In genomic region chr10:133292919-133293809, GRCh38 we compare ENCODE assay signal across 12 cellular contexts. TPM values are rescaled to one million over a fixed set of nuclear protein-coding genes. Genes with fewer than 3 reads are reported as not detected.
DNase-seq lines count a peak whose midpoint lies in the region; ATAC-seq and TF ChIP-seq lines count a peak whose summit lies in the region.
"Had no signal": no experiment of that assay in that cellular context is flagged by ENCODE, and none has a peak within 500 bp of the region (broad histone marks: within the 10 kb centered on the region; RNA-seq: fewer than 3 reads in every experiment).

No MANE protein-coding gene starts in this region.

- H3K27ac Mint-ChIP-seq in activated naive CD4-positive, alpha-beta T cell treated with anti-CD3 and anti-CD28 coated beads, Interleukin-2, amount 50 U/mL, for 72 hours: peak overlapping the region; percentile 7 to 72

- WGBS in thymus: 98% methylated on average over 38 of the region's 38 CpGs

- H3K4me1 ChIP-seq in thymus (ENCODE audit: control insufficient read depth, insufficient read depth, low read length): no peaks in the 10 kb centered on the region
- H3K4me1 ChIP-seq: BLaER1 had no signal

- H3K27ac ChIP-seq in thymus (ENCODE audit: low read depth): peak overlapping the region; percentile 34
- H3K27ac ChIP-seq: BLaER1 had no signal

- H3K4me3 ChIP-seq in fibroblast of villous mesenchyme (ENCODE audit: low read depth, low read length) (no peak overlapping the region), thymus (ENCODE audit: low read length) (no peak overlapping the region)
- H3K4me3 ChIP-seq: BLaER1 had no signal

- peaks cover 90% of the 10 kb centered on the region for H3K36me3 ChIP-seq in thymus (ENCODE audit: control insufficient read depth, insufficient read depth)

- no peaks in the 10 kb centered on the region for H3K27me3 ChIP-seq in thymus (ENCODE audit: control insufficient read depth, insufficient read depth)
- H3K27me3 ChIP-seq: BLaER1 had no signal

- ATAC-seq in activated naive CD4-positive, alpha-beta T cell treated with anti-CD3 and anti-CD28 coated beads, Interleukin-2, amount 50 U/mL, for 72 hours: peak; percentile 40 to 96

- no peaks in the 10 kb centered on the region for H3K9me3 ChIP-seq in thymus (ENCODE audit: control insufficient read depth)
- H3K9me3 ChIP-seq: BLaER1 had no signal

- no peak for DNase-seq in activated naive CD4-positive, alpha-beta T cell treated with anti-CD3 and anti-CD28 coated beads, Interleukin-2, amount 50 U/mL, for 72 hours (ENCODE audit: low spot score in 2 of 2)
- DNase-seq in activated naive CD4-positive, alpha-beta T cell treated with Interleukin-2 at 50 U/mL for 16 hours: no peak
- DNase-seq in T1000 (lab: John Stamatoyannopoulos, UW) (peak; percentile 94), fibroblast of villous mesenchyme (ENCODE audit: low read depth) (peak; percentile 42), COR-L47 (lab: John Stamatoyannopoulos, UW) (no peak), DMS153 (lab: John Stamatoyannopoulos, UW) (no peak)
- DNase-seq in activated CD8-positive, alpha-beta memory T cell treated with anti-CD3 and anti-CD28 coated beads for 24 hours: no peak
- DNase-seq: activated T-cell treated with anti-CD3 and anti-CD28 coated beads, Interleukin-2, amount 50 U/mL, for 4 hours; effector CD8-positive, alpha-beta T cell; NCI-H1694 treated with DMSO at 0.1 percent for 48 hours had no signal

- no peaks in the 10 kb centered on the region for H3K9me3 Mint-ChIP-seq in activated naive CD4-positive, alpha-beta T cell treated with anti-CD3 and anti-CD28 coated beads, Interleukin-2, amount 50 U/mL, for 72 hours
- H3K9me3 Mint-ChIP-seq: activated T-cell treated with anti-CD3 and anti-CD28 coated beads, Interleukin-2, amount 50 U/mL, for 4 hours had no signal

- no peak for TF ChIP-seq CTCF in fibroblast of villous mesenchyme (IDR thresholded peaks at IDR 0.05; ENCODE audit: insufficient read depth, low read depth, low read length)

- H3K36me3 Mint-ChIP-seq in activated naive CD4-positive, alpha-beta T cell treated with anti-CD3 and anti-CD28 coated beads, Interleukin-2, amount 50 U/mL, for 72 hours: peaks cover 5 to 19% of the 10 kb centered on the region in 2 donors

RNA-seq across cellular contexts. Expression of gene TUBGCP2, which starts 15.5 kb away (rescaled TPM):
- total RNA-seq in activated naive CD4-positive, alpha-beta T cell treated with anti-CD3 and anti-CD28 coated beads, Interleukin-2, amount 50 U/mL, for 72 hours: 10 to 100 TPM; 47.9 to 53.3 TPM
- 56.7 and 66.9 TPM in 2 replicates for total RNA-seq in fibroblast of villous mesenchyme
- polyA plus RNA-seq in thymus: 164 TPM

RNA-seq across cellular contexts. Expression of gene ZNF511, which starts 15.6 kb away (rescaled TPM):
- 10 to 100 TPM; 43.4 to 55.6 TPM for total RNA-seq in activated naive CD4-positive, alpha-beta T cell treated with anti-CD3 and anti-CD28 coated beads, Interleukin-2, amount 50 U/mL, for 72 hours
- 21.2 and 27.1 TPM in 2 replicates for total RNA-seq in fibroblast of villous mesenchyme
- 39.1 TPM for polyA plus RNA-seq in thymus

RNA-seq across cellular contexts. Expression of gene ADAM8, which starts 16.5 kb away (rescaled TPM):
- 100 to 1,000 TPM; 101 to 201 TPM for total RNA-seq in activated naive CD4-positive, alpha-beta T cell treated with anti-CD3 and anti-CD28 coated beads, Interleukin-2, amount 50 U/mL, for 72 hours
- 2.3 and 7.8 TPM in 2 replicates for total RNA-seq in fibroblast of villous mesenchyme
- 19.2 TPM for polyA plus RNA-seq in thymus

RNA-seq across cellular contexts. Expression of gene CALY, which starts 43.5 kb away (rescaled TPM):
- not detected for total RNA-seq in activated naive CD4-positive, alpha-beta T cell treated with anti-CD3 and anti-CD28 coated beads, Interleukin-2, amount 50 U/mL, for 72 hours
- not detected in 2 replicates for total RNA-seq in fibroblast of villous mesenchyme
- polyA plus RNA-seq in thymus: 0.21 TPM
- total RNA-seq: activated T-cell treated with anti-CD3 and anti-CD28 coated beads, Interleukin-2, amount 50 U/mL, for 4 hours had no signal

RNA-seq across cellular contexts. Expression of gene PRAP1, which starts 54.0 kb away (rescaled TPM):
- not detected for total RNA-seq in activated naive CD4-positive, alpha-beta T cell treated with anti-CD3 and anti-CD28 coated beads, Interleukin-2, amount 50 U/mL, for 72 hours
- total RNA-seq in fibroblast of villous mesenchyme: not detected in 2 replicates
- 1.2 TPM for polyA plus RNA-seq in thymus
- total RNA-seq: activated T-cell treated with anti-CD3 and anti-CD28 coated beads, Interleukin-2, amount 50 U/mL, for 4 hours had no signal

Comparison
In these comparisons a context has a peak if more than half of its experiments do, and no peak if none do; other contexts are left out.
1. DNase-seq: peak in T1000 (single experiment) and fibroblast of villous mesenchyme (single experiment); none in activated naive CD4-positive, alpha-beta T cell treated with anti-CD3 and anti-CD28 coated beads, Interleukin-2, amount 50 U/mL, for 72 hours (0 of 2), activated naive CD4-positive, alpha-beta T cell treated with Interleukin-2 at 50 U/mL for 16 hours (single experiment), activated CD8-positive, alpha-beta memory T cell treated with anti-CD3 and anti-CD28 coated beads for 24 hours (single experiment), COR-L47 (single experiment) and DMS153 (single experiment).
2. RNA of gene ADAM8, which starts 16.5 kb away (total RNA-seq): 101 to 201 TPM in activated naive CD4-positive, alpha-beta T cell treated with anti-CD3 and anti-CD28 coated beads, Interleukin-2, amount 50 U/mL, for 72 hours; 2.3 to 7.8 TPM in fibroblast of villous mesenchyme; every median in the first group is over 10 times any median in the second.